Comparison of ENCODE assay signal across 19 cellular contexts in genomic region chr10:29461042-29461441, GRCh38.
DNase-seq lines count a peak whose midpoint lies in the region; ATAC-seq, FAIRE-seq and TF ChIP-seq lines count a peak whose summit lies in the region.
"Had no signal": no experiment of that assay in that cellular context is flagged by ENCODE, and none has a peak within 500 bp of the region (broad histone marks: within the 10 kb centered on the region; RNA-seq: fewer than 3 reads in every experiment).

No MANE protein-coding gene starts in this region.

- POLR2A ChIA-PET in Caco-2 (lab: Charles Lee) = no interaction called here
- POLR2A ChIA-PET in activated CD8-positive, alpha-beta T cell treated with anti-CD3 and anti-CD28 coated beads, Interleukin-2, amount 10 ng/mL, durations not matched to agents 7 days and 5 days (lab: Charles Lee) = no interaction called here

- H3K27ac Mint-ChIP-seq in Caco-2 (ENCODE audit: unreplicated experiment) (peak overlapping the region; percentile 37), astrocyte (ENCODE audit: unreplicated experiment) (peak overlapping the region; percentile 20)
- no peak overlapping the region for H3K27ac Mint-ChIP-seq in activated CD8-positive, alpha-beta T cell treated with anti-CD3 and anti-CD28 coated beads, Interleukin-2, amount 10 ng/mL, durations not matched to agents 7 days and 5 days

- no peak overlapping the region for H3K4me3 Mint-ChIP-seq in Caco-2 (ENCODE audit: unreplicated experiment)
- H3K4me3 Mint-ChIP-seq in astrocyte (ENCODE audit: unreplicated experiment) = no peak overlapping the region
- no peak overlapping the region for H3K4me3 Mint-ChIP-seq in activated CD8-positive, alpha-beta T cell treated with anti-CD3 and anti-CD28 coated beads, Interleukin-2, amount 10 ng/mL, durations not matched to agents 7 days and 5 days

- H3K9me2 ChIP-seq in hepatocyte (replicated peaks; ENCODE audit: insufficient read depth) = no peaks in the 10 kb centered on the region

- H3K9me3 ChIP-seq in Caco-2 (peaks cover 17% of the 10 kb centered on the region), astrocyte (ENCODE audit: insufficient read depth, low read depth, low read length) (peaks cover 6% of the 10 kb centered on the region), hepatocyte (ENCODE audit: low read depth) (no peaks in the 10 kb centered on the region)
- H3K9me3 ChIP-seq: HAP-1 had no signal

- peaks cover 16% of the 10 kb centered on the region for H3K9me3 Mint-ChIP-seq in Caco-2 (ENCODE audit: unreplicated experiment)
- H3K9me3 Mint-ChIP-seq in astrocyte (ENCODE audit: unreplicated experiment) = peaks cover 9% of the 10 kb centered on the region
- H3K9me3 Mint-ChIP-seq in activated CD8-positive, alpha-beta T cell treated with anti-CD3 and anti-CD28 coated beads, Interleukin-2, amount 10 ng/mL, durations not matched to agents 7 days and 5 days (ENCODE audit: insufficient read depth) = peaks cover 17% of the 10 kb centered on the region

- no peak for FAIRE-seq in astrocyte (lab: Jason Lieb, UNC)
- FAIRE-seq: D721Med, GM12891, H1 had no signal

- no peak overlapping the region for H2AFZ ChIP-seq in astrocyte (ENCODE audit: low read depth, low read length)
- H2AFZ ChIP-seq in hepatocyte = no peak overlapping the region

- intact Hi-C loops in Caco-2 (cut with micrococcal nuclease; ENCODE audit: unreplicated experiment) = no loop called here

- CTCF ChIA-PET in Caco-2 (lab: Charles Lee) = interaction anchor here (1.3 kb wide), 1 partner anchor 15 kb away, joined by 6 read pairs; no protein-coding TSS in a partner anchor
- CTCF ChIA-PET in activated CD8-positive, alpha-beta T cell treated with anti-CD3 and anti-CD28 coated beads, Interleukin-2, amount 10 ng/mL, durations not matched to agents 7 days and 5 days (lab: Charles Lee) = interaction anchor here (0.9 to 4.3 kb wide), 5 partner anchors 9 to 12 kb away, joined by 3 to 17 read pairs (median 3); no protein-coding TSS in a partner anchor

- H3K36me3 Mint-ChIP-seq in Caco-2 (ENCODE audit: insufficient read depth, unreplicated experiment) (peaks cover 98% of the 10 kb centered on the region), astrocyte (ENCODE audit: low read depth, unreplicated experiment) (peaks cover 48% of the 10 kb centered on the region)
- H3K36me3 Mint-ChIP-seq in activated CD8-positive, alpha-beta T cell treated with anti-CD3 and anti-CD28 coated beads, Interleukin-2, amount 10 ng/mL, durations not matched to agents 7 days and 5 days (ENCODE audit: low read depth) = peaks cover 41% of the 10 kb centered on the region

- no peak for ATAC-seq in activated CD8-positive, alpha-beta T cell treated with anti-CD3 and anti-CD28 coated beads, Interleukin-2, amount 10 ng/mL, durations not matched to agents 7 days and 5 days

- no peak for TF ChIP-seq CTCF in Caco-2 (IDR thresholded peaks at IDR 0.05; ENCODE audit: insufficient read depth in 1 of 2, low read depth in 1 of 2, low read length in 1 of 2, severe bottlenecking in 1 of 2, unreplicated experiment in 1 of 2)
- no peak for TF ChIP-seq CTCF in astrocyte (IDR thresholded peaks at IDR 0.05; ENCODE audit: insufficient read depth, low read depth, low read length)
- TF ChIP-seq CTCF in hepatocyte (IDR thresholded peaks at IDR 0.05; ENCODE audit: poor library complexity) = no peak

- no peak overlapping the region for H3K9ac ChIP-seq in astrocyte (ENCODE audit: low read length)
- no peak overlapping the region for H3K9ac ChIP-seq in rectal smooth muscle tissue (ENCODE audit: low read length)

- peaks cover 21% of the 10 kb centered on the region for H3K36me3 ChIP-seq in Caco-2 (ENCODE audit: control insufficient read depth, insufficient read depth, low read length)
- H3K36me3 ChIP-seq in astrocyte (ENCODE audit: insufficient read depth, low read length) = peaks cover 30% of the 10 kb centered on the region
- peaks cover 30% of the 10 kb centered on the region for H3K36me3 ChIP-seq in rectal smooth muscle tissue (ENCODE audit: control insufficient read depth, insufficient read depth, low read length)
- peaks cover 11% of the 10 kb centered on the region for H3K36me3 ChIP-seq in hepatocyte (replicated peaks; ENCODE audit: insufficient read depth, low read depth)
- H3K36me3 ChIP-seq: HAP-1 had no signal

- H4K20me1 ChIP-seq in astrocyte (ENCODE audit: insufficient read depth, low read length) (peaks cover 68% of the 10 kb centered on the region), hepatocyte (ENCODE audit: insufficient read depth, poor library complexity, severe bottlenecking) (no peaks in the 10 kb centered on the region)

- H3K4me2 ChIP-seq in astrocyte (ENCODE audit: low read length) = no peak overlapping the region
- H3K4me2 ChIP-seq in hepatocyte = no peak overlapping the region

- H3K4me1 ChIP-seq in Caco-2 (peaks cover 4% of the 10 kb centered on the region), astrocyte (ENCODE audit: insufficient read depth, low read length) (peaks cover 7% of the 10 kb centered on the region), rectal smooth muscle tissue (ENCODE audit: control insufficient read depth, insufficient read depth, low read length) (no peaks in the 10 kb centered on the region), hepatocyte (ENCODE audit: insufficient read depth) (no peaks in the 10 kb centered on the region)
- H3K4me1 ChIP-seq: HAP-1 had no signal

- BruUV-seq in Caco-2 (replicated peaks; lab: Mats Ljungman, UMichigan) = no TSS peak

- H3K4me1 Mint-ChIP-seq in Caco-2 (ENCODE audit: low read depth, unreplicated experiment) = peaks cover 4% of the 10 kb centered on the region
- no peaks in the 10 kb centered on the region for H3K4me1 Mint-ChIP-seq in astrocyte (ENCODE audit: low read depth, unreplicated experiment)
- no peaks in the 10 kb centered on the region for H3K4me1 Mint-ChIP-seq in activated CD8-positive, alpha-beta T cell treated with anti-CD3 and anti-CD28 coated beads, Interleukin-2, amount 10 ng/mL, durations not matched to agents 7 days and 5 days (ENCODE audit: low read depth)
- H3K4me1 Mint-ChIP-seq: CD4-positive, alpha-beta memory T cell had no signal

- peaks cover 26% of the 10 kb centered on the region for H3K79me2 ChIP-seq in astrocyte (ENCODE audit: insufficient read depth, low read length)
- no peaks in the 10 kb centered on the region for H3K79me2 ChIP-seq in hepatocyte

- H3K4me3 ChIP-seq in Caco-2 (ENCODE audit: low read depth, low read length) (no peak overlapping the region), astrocyte (ENCODE audit: insufficient read depth, low read depth, low read length) (no peak overlapping the region), rectal smooth muscle tissue (ENCODE audit: low read length) (no peak overlapping the region), hepatocyte (no peak overlapping the region)
- H3K4me3 ChIP-seq: HAP-1 had no signal

- WGBS in hepatocyte (ENCODE audit: low lambda C conversion rate, missing lambda C conversion rate) = 75% methylated on average over 5 of the region's 5 CpGs

- no peaks in the 10 kb centered on the region for H3K27me3 ChIP-seq in Caco-2 (replicated peaks; ENCODE audit: control insufficient read depth, insufficient read depth, low read length)
- H3K27me3 ChIP-seq in astrocyte (ENCODE audit: insufficient read depth, low read length) = no peaks in the 10 kb centered on the region
- no peaks in the 10 kb centered on the region for H3K27me3 ChIP-seq in rectal smooth muscle tissue (ENCODE audit: control insufficient read depth, insufficient read depth, low read length)
- H3K27me3 ChIP-seq in hepatocyte = no peaks in the 10 kb centered on the region

- H3K27ac ChIP-seq in astrocyte (ENCODE audit: low read depth, low read length) (no peak overlapping the region), rectal smooth muscle tissue (ENCODE audit: low read depth, low read length) (peak overlapping the region; percentile 14), hepatocyte (no peak overlapping the region)
- H3K27ac ChIP-seq: 22Rv1, C4-2B had no signal

- DNase-seq in activated CD8-positive, alpha-beta memory T cell treated with anti-CD3 and anti-CD28 coated beads for 24 hours = peak; percentile 17
- no peak for DNase-seq in activated CD8-positive, alpha-beta memory T cell treated with anti-CD3 and anti-CD28 coated beads, Interleukin-2, amount 50 U/mL, for 48 hours
- DNase-seq in Caco-2 (no peak), astrocyte (ENCODE audit: low read depth) (no peak), hepatocyte (ENCODE audit: low spot score) (no peak)
- no peak for DNase-seq in activated effector memory CD4-positive, alpha-beta T cell treated with anti-CD3 and anti-CD28 coated beads, Interleukin-2, amount 50 U/mL, for 16 hours
- DNase-seq in activated CD8-positive, alpha-beta T cell treated with anti-CD3 and anti-CD28 coated beads, Interleukin-2, amount 10 ng/mL, durations not matched to agents 7 days and 5 days = no peak
- DNase-seq: AML-193; CD4-positive, alpha-beta memory T cell; DMS153; DMS79 treated with DMSO at 0.1 percent for 48 hours; EL had no signal

- H3K27me3 Mint-ChIP-seq in Caco-2 (ENCODE audit: insufficient read depth, unreplicated experiment) (no peaks in the 10 kb centered on the region), astrocyte (ENCODE audit: low read depth, unreplicated experiment) (no peaks in the 10 kb centered on the region)
- no peaks in the 10 kb centered on the region for H3K27me3 Mint-ChIP-seq in activated CD8-positive, alpha-beta T cell treated with anti-CD3 and anti-CD28 coated beads, Interleukin-2, amount 10 ng/mL, durations not matched to agents 7 days and 5 days (ENCODE audit: low read depth)
- H3K27me3 Mint-ChIP-seq: CD4-positive, alpha-beta memory T cell had no signal
